In the genomic region with DNA sequence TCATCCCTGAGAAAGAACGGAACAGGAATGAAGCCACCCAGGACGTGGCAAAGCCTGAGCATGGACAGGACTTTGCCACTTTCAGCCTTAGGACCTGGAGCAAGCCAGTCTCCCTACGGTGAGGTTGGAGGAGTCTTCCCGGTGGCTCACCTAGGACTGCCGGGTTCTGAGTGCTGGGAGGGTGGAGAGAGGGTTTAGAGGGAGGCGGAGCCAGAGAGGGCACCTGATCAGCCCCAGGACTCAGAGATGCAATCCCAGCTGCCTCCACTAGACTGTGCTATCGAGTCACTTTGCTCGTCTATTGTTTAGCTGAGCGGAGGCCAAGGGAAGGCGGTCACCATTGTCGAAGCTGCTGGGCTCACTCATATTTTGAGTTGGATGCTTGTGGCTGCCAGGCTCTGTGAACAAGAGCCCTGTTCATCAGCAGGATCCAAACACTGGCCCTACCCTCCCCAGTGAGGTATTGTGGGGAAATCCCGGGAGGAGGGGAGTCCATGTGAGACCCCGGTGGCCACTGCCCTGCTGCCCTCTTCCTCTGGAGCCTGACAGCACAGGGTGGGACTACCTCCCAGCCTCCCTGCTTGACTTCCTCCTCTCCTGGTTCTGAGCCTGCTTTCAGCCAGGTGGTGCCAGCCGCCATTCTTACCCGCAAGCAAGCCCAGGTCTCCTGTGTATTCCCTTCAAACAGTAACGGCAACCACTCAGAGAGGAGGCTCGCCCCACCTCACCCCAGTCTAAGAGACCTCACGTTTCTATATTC, we compare ENCODE assay signal across 1 cellular context.
TF ChIP-seq lines count a peak whose summit lies in the region.

No MANE protein-coding gene starts in this region.

TF ChIP-seq in HepG2, 621 proteins besides CTCF, POLR2A, EP300 and RAD21 (continued from another document and continues in another):
- TF ChIP-seq, protein P1, sequence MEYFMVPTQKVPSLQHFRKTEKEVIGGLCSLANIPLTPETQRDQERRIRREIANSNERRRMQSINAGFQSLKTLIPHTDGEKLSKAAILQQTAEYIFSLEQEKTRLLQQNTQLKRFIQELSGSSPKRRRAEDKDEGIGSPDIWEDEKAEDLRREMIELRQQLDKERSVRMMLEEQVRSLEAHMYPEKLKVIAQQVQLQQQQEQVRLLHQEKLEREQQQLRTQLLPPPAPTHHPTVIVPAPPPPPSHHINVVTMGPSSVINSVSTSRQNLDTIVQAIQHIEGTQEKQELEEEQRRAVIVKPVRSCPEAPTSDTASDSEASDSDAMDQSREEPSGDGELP (IDR thresholded peaks at IDR 0.05; ENCODE audit: borderline replicate concordance, low read depth) = no peak; the same call in 1 of the 2 replicates
- TF ChIP-seq PCBP1 (IDR thresholded peaks at IDR 0.05; ENCODE audit: borderline replicate concordance, low read depth, low read length) = no peak
- no peak for TF ChIP-seq SYNCRIP (IDR thresholded peaks at IDR 0.05; ENCODE audit: insufficient read depth, low read depth, low read length)
- no peak for TF ChIP-seq MBNL3 (CRISPR knock-in tag; conservative IDR thresholded peaks at IDR 0.05)
- no peak for TF ChIP-seq PAWR (CRISPR knock-in tag; IDR thresholded peaks at IDR 0.05; ENCODE audit: borderline replicate concordance)
- no peak for TF ChIP-seq GATAD2A (CRISPR knock-in tag; IDR thresholded peaks at IDR 0.05)
- no peak for TF ChIP-seq ZFYVE20 (CRISPR knock-in tag; IDR thresholded peaks at IDR 0.05; ENCODE audit: borderline replicate concordance, low read depth)
- no peak for TF ChIP-seq KDM1A (CRISPR knock-in tag; IDR thresholded peaks at IDR 0.05)
- TF ChIP-seq RARA (CRISPR knock-in tag; IDR thresholded peaks at IDR 0.05) = no peak
- TF ChIP-seq, protein P2, sequence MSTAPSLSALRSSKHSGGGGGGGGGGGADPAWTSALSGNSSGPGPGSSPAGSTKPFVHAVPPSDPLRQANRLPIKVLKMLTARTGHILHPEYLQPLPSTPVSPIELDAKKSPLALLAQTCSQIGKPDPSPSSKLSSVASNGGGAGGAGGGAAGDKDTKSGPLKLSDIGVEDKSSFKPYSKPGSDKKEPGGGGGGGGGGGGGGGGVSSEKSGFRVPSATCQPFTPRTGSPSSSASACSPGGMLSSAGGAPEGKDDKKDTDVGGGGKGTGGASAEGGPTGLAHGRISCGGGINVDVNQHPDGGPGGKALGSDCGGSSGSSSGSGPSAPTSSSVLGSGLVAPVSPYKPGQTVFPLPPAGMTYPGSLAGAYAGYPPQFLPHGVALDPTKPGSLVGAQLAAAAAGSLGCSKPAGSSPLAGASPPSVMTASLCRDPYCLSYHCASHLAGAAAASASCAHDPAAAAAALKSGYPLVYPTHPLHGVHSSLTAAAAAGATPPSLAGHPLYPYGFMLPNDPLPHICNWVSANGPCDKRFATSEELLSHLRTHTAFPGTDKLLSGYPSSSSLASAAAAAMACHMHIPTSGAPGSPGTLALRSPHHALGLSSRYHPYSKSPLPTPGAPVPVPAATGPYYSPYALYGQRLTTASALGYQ (CRISPR knock-in tag; IDR thresholded peaks at IDR 0.05) = no peak
- no peak for TF ChIP-seq HDAC1 (CRISPR knock-in tag; IDR thresholded peaks at IDR 0.05)
- TF ChIP-seq GATA4 (IDR thresholded peaks at IDR 0.05; ENCODE audit: borderline replicate concordance, low read depth) = no peak
- no peak for TF ChIP-seq SMAD9 (CRISPR knock-in tag; IDR thresholded peaks at IDR 0.05)
- TF ChIP-seq FOXK2 (IDR thresholded peaks at IDR 0.05) = no peak
- no peak for TF ChIP-seq JARID2 (CRISPR knock-in tag; IDR thresholded peaks at IDR 0.05; ENCODE audit: insufficient replicate concordance)
- TF ChIP-seq KLF12 (CRISPR knock-in tag; IDR thresholded peaks at IDR 0.05; ENCODE audit: borderline replicate concordance) = no peak
- TF ChIP-seq MXD1 (CRISPR knock-in tag; IDR thresholded peaks at IDR 0.05) = no peak
- no peak for TF ChIP-seq HHEX (CRISPR knock-in tag; IDR thresholded peaks at IDR 0.05)
- TF ChIP-seq GLMP (CRISPR knock-in tag; IDR thresholded peaks at IDR 0.05; ENCODE audit: borderline replicate concordance) = no peak
- TF ChIP-seq STAG1 (CRISPR knock-in tag; IDR thresholded peaks at IDR 0.05) = peak; percentile 59
- TF ChIP-seq ADNP (CRISPR knock-in tag; IDR thresholded peaks at IDR 0.05) = no peak
- TF ChIP-seq, protein P3, sequence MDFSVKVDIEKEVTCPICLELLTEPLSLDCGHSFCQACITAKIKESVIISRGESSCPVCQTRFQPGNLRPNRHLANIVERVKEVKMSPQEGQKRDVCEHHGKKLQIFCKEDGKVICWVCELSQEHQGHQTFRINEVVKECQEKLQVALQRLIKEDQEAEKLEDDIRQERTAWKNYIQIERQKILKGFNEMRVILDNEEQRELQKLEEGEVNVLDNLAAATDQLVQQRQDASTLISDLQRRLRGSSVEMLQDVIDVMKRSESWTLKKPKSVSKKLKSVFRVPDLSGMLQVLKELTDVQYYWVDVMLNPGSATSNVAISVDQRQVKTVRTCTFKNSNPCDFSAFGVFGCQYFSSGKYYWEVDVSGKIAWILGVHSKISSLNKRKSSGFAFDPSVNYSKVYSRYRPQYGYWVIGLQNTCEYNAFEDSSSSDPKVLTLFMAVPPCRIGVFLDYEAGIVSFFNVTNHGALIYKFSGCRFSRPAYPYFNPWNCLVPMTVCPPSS (IDR thresholded peaks at IDR 0.05) = no peak
- no peak for TF ChIP-seq SP1 (IDR thresholded peaks at IDR 0.05)
- TF ChIP-seq SP1 (CRISPR knock-in tag; IDR thresholded peaks at IDR 0.05) = no peak
- TF ChIP-seq ZNF414 (CRISPR knock-in tag; IDR thresholded peaks at IDR 0.05) = no peak
- TF ChIP-seq, protein P4, sequence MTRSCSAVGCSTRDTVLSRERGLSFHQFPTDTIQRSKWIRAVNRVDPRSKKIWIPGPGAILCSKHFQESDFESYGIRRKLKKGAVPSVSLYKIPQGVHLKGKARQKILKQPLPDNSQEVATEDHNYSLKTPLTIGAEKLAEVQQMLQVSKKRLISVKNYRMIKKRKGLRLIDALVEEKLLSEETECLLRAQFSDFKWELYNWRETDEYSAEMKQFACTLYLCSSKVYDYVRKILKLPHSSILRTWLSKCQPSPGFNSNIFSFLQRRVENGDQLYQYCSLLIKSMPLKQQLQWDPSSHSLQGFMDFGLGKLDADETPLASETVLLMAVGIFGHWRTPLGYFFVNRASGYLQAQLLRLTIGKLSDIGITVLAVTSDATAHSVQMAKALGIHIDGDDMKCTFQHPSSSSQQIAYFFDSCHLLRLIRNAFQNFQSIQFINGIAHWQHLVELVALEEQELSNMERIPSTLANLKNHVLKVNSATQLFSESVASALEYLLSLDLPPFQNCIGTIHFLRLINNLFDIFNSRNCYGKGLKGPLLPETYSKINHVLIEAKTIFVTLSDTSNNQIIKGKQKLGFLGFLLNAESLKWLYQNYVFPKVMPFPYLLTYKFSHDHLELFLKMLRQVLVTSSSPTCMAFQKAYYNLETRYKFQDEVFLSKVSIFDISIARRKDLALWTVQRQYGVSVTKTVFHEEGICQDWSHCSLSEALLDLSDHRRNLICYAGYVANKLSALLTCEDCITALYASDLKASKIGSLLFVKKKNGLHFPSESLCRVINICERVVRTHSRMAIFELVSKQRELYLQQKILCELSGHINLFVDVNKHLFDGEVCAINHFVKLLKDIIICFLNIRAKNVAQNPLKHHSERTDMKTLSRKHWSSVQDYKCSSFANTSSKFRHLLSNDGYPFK (CRISPR knock-in tag; IDR thresholded peaks at IDR 0.05; ENCODE audit: borderline replicate concordance) = no peak
- 0 out of 2 replicates have a peak, but pooled peaks have one; percentile 7 for TF ChIP-seq NFKB2 (CRISPR knock-in tag; IDR thresholded peaks at IDR 0.05; ENCODE audit: borderline replicate concordance)
- TF ChIP-seq DMAP1 (CRISPR knock-in tag; IDR thresholded peaks at IDR 0.05) = no peak
- no peak; the same call in 1 of the 2 replicates for TF ChIP-seq FOXA3 (CRISPR knock-in tag; IDR thresholded peaks at IDR 0.05)
- TF ChIP-seq GABPB1 (CRISPR knock-in tag; IDR thresholded peaks at IDR 0.05) = no peak
- TF ChIP-seq UBTF (CRISPR knock-in tag; IDR thresholded peaks at IDR 0.05) = no peak
- no peak for TF ChIP-seq ZNF792 (CRISPR knock-in tag; IDR thresholded peaks at IDR 0.05)
- TF ChIP-seq, protein P5, sequence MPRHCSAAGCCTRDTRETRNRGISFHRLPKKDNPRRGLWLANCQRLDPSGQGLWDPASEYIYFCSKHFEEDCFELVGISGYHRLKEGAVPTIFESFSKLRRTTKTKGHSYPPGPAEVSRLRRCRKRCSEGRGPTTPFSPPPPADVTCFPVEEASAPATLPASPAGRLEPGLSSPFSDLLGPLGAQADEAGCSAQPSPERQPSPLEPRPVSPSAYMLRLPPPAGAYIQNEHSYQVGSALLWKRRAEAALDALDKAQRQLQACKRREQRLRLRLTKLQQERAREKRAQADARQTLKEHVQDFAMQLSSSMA (CRISPR knock-in tag; IDR thresholded peaks at IDR 0.05) = no peak
- no peak for TF ChIP-seq CREB1 (IDR thresholded peaks at IDR 0.05)
- TF ChIP-seq CREB1 (CRISPR knock-in tag; IDR thresholded peaks at IDR 0.05) = no peak
- TF ChIP-seq ZNF446 (CRISPR knock-in tag; IDR thresholded peaks at IDR 0.05) = no peak
- TF ChIP-seq, protein P6, sequence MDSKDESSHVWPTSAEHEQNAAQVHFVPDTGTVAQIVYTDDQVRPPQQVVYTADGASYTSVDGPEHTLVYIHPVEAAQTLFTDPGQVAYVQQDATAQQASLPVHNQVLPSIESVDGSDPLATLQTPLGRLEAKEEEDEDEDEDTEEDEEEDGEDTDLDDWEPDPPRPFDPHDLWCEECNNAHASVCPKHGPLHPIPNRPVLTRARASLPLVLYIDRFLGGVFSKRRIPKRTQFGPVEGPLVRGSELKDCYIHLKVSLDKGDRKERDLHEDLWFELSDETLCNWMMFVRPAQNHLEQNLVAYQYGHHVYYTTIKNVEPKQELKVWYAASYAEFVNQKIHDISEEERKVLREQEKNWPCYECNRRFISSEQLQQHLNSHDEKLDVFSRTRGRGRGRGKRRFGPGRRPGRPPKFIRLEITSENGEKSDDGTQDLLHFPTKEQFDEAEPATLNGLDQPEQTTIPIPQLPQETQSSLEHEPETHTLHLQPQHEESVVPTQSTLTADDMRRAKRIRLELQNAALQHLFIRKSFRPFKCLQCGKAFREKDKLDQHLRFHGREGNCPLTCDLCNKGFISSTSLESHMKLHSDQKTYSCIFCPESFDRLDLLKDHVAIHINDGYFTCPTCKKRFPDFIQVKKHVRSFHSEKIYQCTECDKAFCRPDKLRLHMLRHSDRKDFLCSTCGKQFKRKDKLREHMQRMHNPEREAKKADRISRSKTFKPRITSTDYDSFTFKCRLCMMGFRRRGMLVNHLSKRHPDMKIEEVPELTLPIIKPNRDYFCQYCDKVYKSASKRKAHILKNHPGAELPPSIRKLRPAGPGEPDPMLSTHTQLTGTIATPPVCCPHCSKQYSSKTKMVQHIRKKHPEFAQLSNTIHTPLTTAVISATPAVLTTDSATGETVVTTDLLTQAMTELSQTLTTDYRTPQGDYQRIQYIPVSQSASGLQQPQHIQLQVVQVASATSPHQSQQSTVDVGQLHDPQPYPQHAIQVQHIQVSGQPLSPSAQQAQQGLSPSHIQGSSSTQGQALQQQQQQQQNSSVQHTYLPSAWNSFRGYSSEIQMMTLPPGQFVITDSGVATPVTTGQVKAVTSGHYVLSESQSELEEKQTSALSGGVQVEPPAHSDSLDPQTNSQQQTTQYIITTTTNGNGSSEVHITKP (CRISPR knock-in tag; IDR thresholded peaks at IDR 0.05; ENCODE audit: low read depth) = no peak
- TF ChIP-seq ZKSCAN5 (CRISPR knock-in tag; IDR thresholded peaks at IDR 0.05) = no peak
- no peak for TF ChIP-seq ZNF746 (CRISPR knock-in tag; IDR thresholded peaks at IDR 0.05)
- no peak for TF ChIP-seq PBX3 (CRISPR knock-in tag; IDR thresholded peaks at IDR 0.05; ENCODE audit: borderline replicate concordance)
